Comparison of ENCODE assay signal across 1 cellular context in genomic region chr6:43308101-43308989, GRCh38.
TF ChIP-seq lines count a peak whose summit lies in the region.

CRIP3 (minus strand) TSS chr6:43308826; CDS start chr6:43308792, 34 bp downstream.

TF ChIP-seq in H1, 55 proteins besides CTCF, POLR2A, EP300 and RAD21:
- TF ChIP-seq CREB1 (IDR thresholded peaks at IDR 0.05) (0 out of 2 replicates have a peak, but pooled peaks have one; percentile 7), HDAC2 (IDR thresholded peaks at IDR 0.05; ENCODE audit: borderline replicate concordance in 1 of 2, low read depth in 2 of 2, low read length in 2 of 2) (no peak), MAFK (IDR thresholded peaks at IDR 0.05; ENCODE audit: low read depth, low read length) (no peak), RBBP5 (IDR thresholded peaks at IDR 0.05; ENCODE audit: borderline replicate concordance, low read depth, low read length) (no peak; the same call in none of the 2 replicates), KDM1A (IDR thresholded peaks at IDR 0.05; ENCODE audit: borderline replicate concordance, low read length) (no peak), EGR1 (IDR thresholded peaks at IDR 0.05; ENCODE audit: borderline replicate concordance, low read depth, low read length) (no peak), YY1 (IDR thresholded peaks at IDR 0.05; ENCODE audit: low read depth, low read length) (0 out of 2 replicates have a peak, but pooled peaks have one; percentile 25), SIX5 (IDR thresholded peaks at IDR 0.05; ENCODE audit: low read depth, low read length) (no peak), KDM5A (IDR thresholded peaks at IDR 0.05; ENCODE audit: low read length) (no peak), SAP30 (IDR thresholded peaks at IDR 0.05; ENCODE audit: insufficient read depth, insufficient replicate concordance, low read length) (peak; percentile 54), BRCA1 (IDR thresholded peaks at IDR 0.05; ENCODE audit: low read depth, low read length) (no peak), CHD1 (IDR thresholded peaks at IDR 0.05; ENCODE audit: low read depth, low read length) (no peak), NRF1 (IDR thresholded peaks at IDR 0.05; ENCODE audit: low read depth, low read length) (no peak), KDM4A (IDR thresholded peaks at IDR 0.05; ENCODE audit: low read depth, low read length, severe bottlenecking) (peak; percentile 50), CHD7 (IDR thresholded peaks at IDR 0.05; ENCODE audit: insufficient replicate concordance, low read length) (no peak), SP1 (IDR thresholded peaks at IDR 0.05; ENCODE audit: low read depth, low read length) (no peak), BCL11A (IDR thresholded peaks at IDR 0.05; ENCODE audit: low read depth in 2 of 2, low read length in 2 of 2) (no peak), SP2 (IDR thresholded peaks at IDR 0.05; ENCODE audit: low read length) (no peak), SUZ12 (IDR thresholded peaks at IDR 0.05; ENCODE audit: low read length) (no peak), E2F6 (IDR thresholded peaks at IDR 0.05) (peak; percentile 72), EZH2 (IDR thresholded peaks at IDR 0.05; ENCODE audit: low read depth, low read length, severe bottlenecking) (no peak), CBX5 (IDR thresholded peaks at IDR 0.05; ENCODE audit: low read depth, low read length) (no peak), CTBP2 (IDR thresholded peaks at IDR 0.05; ENCODE audit: borderline replicate concordance, insufficient read depth, insufficient read length, low read length) (no peak), SRF (IDR thresholded peaks at IDR 0.05; ENCODE audit: low read depth, low read length) (no peak), CEBPB (IDR thresholded peaks at IDR 0.05; ENCODE audit: low read depth, low read length) (no peak), SIRT6 (IDR thresholded peaks at IDR 0.05; ENCODE audit: low read length) (no peak), ATF3 (IDR thresholded peaks at IDR 0.05; ENCODE audit: insufficient read depth, low read depth, low read length) (no peak), ATF2 (IDR thresholded peaks at IDR 0.05; ENCODE audit: low read length) (no peak), JUND (IDR thresholded peaks at IDR 0.05; ENCODE audit: low read length) (no peak), HDAC6 (IDR thresholded peaks at IDR 0.05; ENCODE audit: low read depth, low read length) (no peak), USF2 (IDR thresholded peaks at IDR 0.05; ENCODE audit: low read length) (no peak), SIN3A (conservative IDR thresholded peaks at IDR 0.05 in 1 of 2, IDR thresholded peaks at IDR 0.05 in 1 of 2; ENCODE audit: low read depth in 1 of 2, low read length in 2 of 2) (peak in 1 of 2 experiments; percentile 61; a peak in 1 of 4 replicates), RNF2 (IDR thresholded peaks at IDR 0.05; ENCODE audit: borderline replicate concordance, low read depth, low read length, missing control alignments, poor library complexity, severe bottlenecking) (no peak), GTF2F1 (IDR thresholded peaks at IDR 0.05; ENCODE audit: borderline replicate concordance, low read depth, low read length) (0 out of 2 replicates have a peak, but pooled peaks have one; percentile 18), FOSL1 (IDR thresholded peaks at IDR 0.05; ENCODE audit: insufficient read depth, low read depth, low read length) (no peak), CHD2 (IDR thresholded peaks at IDR 0.05; ENCODE audit: low read length) (no peak), ZNF274 (IDR thresholded peaks at IDR 0.05; ENCODE audit: borderline replicate concordance, extremely low read depth, low read length) (no peak), TAF7 (optimal IDR thresholded peaks at IDR 0.05; ENCODE audit: borderline replicate concordance, low read depth, low read length) (peak; percentile 13), JUN (IDR thresholded peaks at IDR 0.05; ENCODE audit: low read depth, low read length) (no peak), MAX (IDR thresholded peaks at IDR 0.05) (peak; percentile 94), TBP (IDR thresholded peaks at IDR 0.05; ENCODE audit: low read depth, low read length) (0 out of 2 replicates have a peak, but pooled peaks have one; percentile 26), BACH1 (IDR thresholded peaks at IDR 0.05; ENCODE audit: low read length) (0 out of 2 replicates have a peak, but pooled peaks have one; percentile 23), ASH2L (IDR thresholded peaks at IDR 0.05; ENCODE audit: low read length) (peak; percentile 42), PHF8 (conservative IDR thresholded peaks at IDR 0.05; ENCODE audit: low read depth, low read length) (peak; percentile 22; the same call in 1 of the 2 replicates), TAF1 (IDR thresholded peaks at IDR 0.05; ENCODE audit: low read depth, low read length) (peak; percentile 61), POLR2AphosphoS5 (IDR thresholded peaks at IDR 0.05; ENCODE audit: low read depth, low read length) (peak; percentile 66), TCF12 (IDR thresholded peaks at IDR 0.05; ENCODE audit: low read depth, low read length) (no peak), TEAD4 (IDR thresholded peaks at IDR 0.05; ENCODE audit: low read depth, low read length) (0 out of 2 replicates have a peak, but pooled peaks have one; percentile 5), RXRA (IDR thresholded peaks at IDR 0.05; ENCODE audit: insufficient read depth, low read depth, low read length) (no peak), RFX5 (IDR thresholded peaks at IDR 0.05; ENCODE audit: borderline replicate concordance, low read depth, low read length) (no peak), NANOG (IDR thresholded peaks at IDR 0.05; ENCODE audit: insufficient read depth, low read depth, low read length, poor library complexity, severe bottlenecking) (no peak), SP4 (IDR thresholded peaks at IDR 0.05; ENCODE audit: low read length) (no peak), POU5F1 (IDR thresholded peaks at IDR 0.05; ENCODE audit: low read depth, low read length) (no peak), CBX8 (IDR thresholded peaks at IDR 0.05; ENCODE audit: borderline replicate concordance, low read depth, low read length) (no peak), GABPA (IDR thresholded peaks at IDR 0.05; ENCODE audit: borderline replicate concordance, insufficient read depth, low read length) (no peak)
